ENCODE assay signal across 24 cellular contexts in the genomic region with DNA sequence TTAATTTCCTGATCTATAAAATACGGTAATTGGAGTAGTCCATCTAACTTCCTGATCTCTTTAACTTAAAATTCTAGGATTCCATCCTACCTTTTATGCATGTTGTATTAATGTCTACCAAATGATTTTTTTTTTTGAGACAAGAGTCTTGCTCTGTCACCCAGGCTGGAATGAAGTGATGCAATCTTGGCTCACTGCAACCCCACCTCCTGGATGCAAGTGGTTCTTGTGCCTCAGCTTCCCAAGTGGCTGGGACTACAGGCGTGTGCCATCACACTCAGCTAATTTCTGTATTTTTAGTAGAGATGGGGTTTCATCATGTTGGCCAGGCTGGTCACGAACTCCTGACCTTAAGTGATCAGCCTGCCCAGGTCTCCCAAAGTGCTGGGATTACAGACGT. TPM values are rescaled to one million over a fixed set of nuclear protein-coding genes. Genes with fewer than 3 reads are reported as not detected.
DNase-seq lines count a peak whose midpoint lies in the region; ATAC-seq and TF ChIP-seq lines count a peak whose summit lies in the region.
"Had no signal": no experiment of that assay in that cellular context is flagged by ENCODE, and none has a peak within 500 bp of the region (broad histone marks: within the 10 kb centered on the region; RNA-seq: fewer than 3 reads in every experiment).

No MANE protein-coding gene starts in this region.

- H3K9me3 Mint-ChIP-seq in MCF 10A (ENCODE audit: unreplicated experiment), result peaks cover 4% of the 10 kb centered on the region
- peaks cover 0 to 2% of the 10 kb centered on the region in 2 donors for H3K9me3 Mint-ChIP-seq in stimulated activated naive B cell treated with anti-CD40 and anti-IgM and Interleukin-4, amounts not matched to agents 10 μg/mL and 1 μg/mL and 100 μg/mL, for 72 hours

- H3K4me1 ChIP-seq in breast epithelium, result no peaks in the 10 kb centered on the region
- H3K4me1 ChIP-seq in PC-3 (ENCODE audit: insufficient read depth, low read length), result no peaks in the 10 kb centered on the region
- H3K4me1 ChIP-seq: BLaER1 treated with 17β-estradiol and CSF1 and Interleukin-3, amounts not matched to agents 10 nM and 100 nM; heart left ventricle had no signal

- H2AFZ ChIP-seq in PC-3 (ENCODE audit: low read length), result no peak overlapping the region

- no peak for ATAC-seq in stimulated activated naive B cell treated with anti-CD40 and anti-IgM and Interleukin-4, amounts not matched to agents 10 μg/mL and 1 μg/mL and 100 μg/mL, for 72 hours (replicated peaks)
- no peak for ATAC-seq in PC-3
- ATAC-seq: heart left ventricle had no signal

- H3K36me3 Mint-ChIP-seq in MCF 10A (ENCODE audit: insufficient read depth, unreplicated experiment), result peaks cover 78% of the 10 kb centered on the region
- peaks cover 18 to 42% of the 10 kb centered on the region in 2 donors for H3K36me3 Mint-ChIP-seq in stimulated activated naive B cell treated with anti-CD40 and anti-IgM and Interleukin-4, amounts not matched to agents 10 μg/mL and 1 μg/mL and 100 μg/mL, for 72 hours

- H3K4me3 Mint-ChIP-seq in MCF 10A (ENCODE audit: unreplicated experiment), result no peak overlapping the region
- no peak overlapping the region for H3K4me3 Mint-ChIP-seq in stimulated activated naive B cell treated with anti-CD40 and anti-IgM and Interleukin-4, amounts not matched to agents 10 μg/mL and 1 μg/mL and 100 μg/mL, for 72 hours
- H3K4me3 Mint-ChIP-seq: activated CD4-positive, alpha-beta T cell treated with anti-CD3 and anti-CD28 coated beads, Interleukin-2, amount 10 ng/mL, durations not matched to agents 7 days and 5 days had no signal

- TF ChIP-seq POLR2A in breast epithelium (IDR thresholded peaks at IDR 0.05), result no peak

- H3K9ac ChIP-seq in PC-3 (ENCODE audit: low read length), result no peak overlapping the region
- H3K9ac ChIP-seq: BLaER1 treated with 17β-estradiol and CSF1 and Interleukin-3, amounts not matched to agents 10 nM and 100 nM; SK-N-SH had no signal

- no peak for DNase-seq in MCF 10A (ENCODE audit: unreplicated experiment)
- DNase-seq in breast epithelium (ENCODE audit: low spot score in 2 of 2), result no peak
- DNase-seq in choroid plexus epithelial cell (ENCODE audit: low read depth), result peak; percentile 10
- no peak for DNase-seq in stimulated activated naive B cell treated with anti-CD40 and anti-IgM and Interleukin-4, amounts not matched to agents 10 μg/mL and 1 μg/mL and 100 μg/mL, for 72 hours
- no peak for DNase-seq in stimulated activated naive CD4-positive, alpha-beta T cell (lab: John Stamatoyannopoulos, UW)
- DNase-seq in central memory CD4-positive, alpha-beta T cell, result no peak
- no peak for DNase-seq in PC-3
- DNase-seq: ACHN; activated CD4-positive, alpha-beta T cell treated with anti-CD3 and anti-CD28 coated beads, Interleukin-2, amount 10 ng/mL, durations not matched to agents 7 days and 5 days; activated CD8-positive, alpha-beta memory T cell treated with anti-CD3 and anti-CD28 coated beads, Interleukin-2, amount 50 U/mL, for 48 hours; activated gamma-delta T cell treated with Interleukin-2 at 50 U/mL for 16 hours; anterior cingulate cortex; caudate nucleus; dorsolateral prefrontal cortex; heart left ventricle; KBM-7; MM.1S; NCI-H1417 treated with DMSO at 0.1 percent for 48 hours; NCI-H2081 treated with DMSO at 0.1 percent for 48 hours; NCI-H82; SK-N-SH had no signal

- H3K27ac Mint-ChIP-seq in MCF 10A (ENCODE audit: low read depth, unreplicated experiment), result peak overlapping the region; percentile 67
- peak overlapping the region; percentile 72 for H3K27ac Mint-ChIP-seq in stimulated activated naive B cell treated with anti-CD40 and anti-IgM and Interleukin-4, amounts not matched to agents 10 μg/mL and 1 μg/mL and 100 μg/mL, for 72 hours
- H3K27ac Mint-ChIP-seq: activated CD4-positive, alpha-beta T cell treated with anti-CD3 and anti-CD28 coated beads, Interleukin-2, amount 10 ng/mL, durations not matched to agents 7 days and 5 days had no signal

- H3K27me3 Mint-ChIP-seq in MCF 10A (ENCODE audit: insufficient read depth, unreplicated experiment), result no peaks in the 10 kb centered on the region
- no peaks in the 10 kb centered on the region for H3K27me3 Mint-ChIP-seq in stimulated activated naive B cell treated with anti-CD40 and anti-IgM and Interleukin-4, amounts not matched to agents 10 μg/mL and 1 μg/mL and 100 μg/mL, for 72 hours
- H3K27me3 Mint-ChIP-seq: activated CD4-positive, alpha-beta T cell treated with anti-CD3 and anti-CD28 coated beads, Interleukin-2, amount 10 ng/mL, durations not matched to agents 7 days and 5 days had no signal

- H3K79me2 ChIP-seq in PC-3 (ENCODE audit: low read length), result no peaks in the 10 kb centered on the region

- peaks cover 6% of the 10 kb centered on the region for H3K4me1 Mint-ChIP-seq in MCF 10A (ENCODE audit: insufficient read depth, unreplicated experiment)
- no peaks in the 10 kb centered on the region for H3K4me1 Mint-ChIP-seq in stimulated activated naive B cell treated with anti-CD40 and anti-IgM and Interleukin-4, amounts not matched to agents 10 μg/mL and 1 μg/mL and 100 μg/mL, for 72 hours

- no peak overlapping the region for H3K27ac ChIP-seq in breast epithelium
- H3K27ac ChIP-seq in PC-3 (ENCODE audit: low read length), result no peak overlapping the region
- H3K27ac ChIP-seq: BLaER1 treated with 17β-estradiol and CSF1 and Interleukin-3, amounts not matched to agents 10 nM and 100 nM; dorsolateral prefrontal cortex; heart left ventricle; VCaP had no signal

- H3K4me2 ChIP-seq in PC-3 (ENCODE audit: low read length), result no peak overlapping the region
- H3K4me2 ChIP-seq: BLaER1 treated with 17β-estradiol and CSF1 and Interleukin-3, amounts not matched to agents 10 nM and 100 nM; SK-N-SH had no signal

- H3K36me3 ChIP-seq in breast epithelium, result peaks cover 10% of the 10 kb centered on the region
- H3K36me3 ChIP-seq in PC-3 (ENCODE audit: low read depth, low read length), result peaks cover 48% of the 10 kb centered on the region

- POLR2A ChIA-PET in MCF 10A (lab: Yijun Ruan, JAX), result interaction anchor here (0.6 to 2.8 kb wide), 4 partner anchors 11 to 18 kb away, joined by 3 to 9 read pairs (median 4); no protein-coding TSS in a partner anchor
- POLR2A ChIA-PET in PC-3 (lab: Charles Lee; ENCODE audit: unreplicated experiment), result no interaction called here

- H3K9me3 ChIP-seq in breast epithelium (no peaks in the 10 kb centered on the region), PC-3 (ENCODE audit: low read length) (no peaks in the 10 kb centered on the region)
- H3K9me3 ChIP-seq: heart left ventricle, SK-N-SH had no signal

- BruUV-seq in MCF 10A (replicated peaks; lab: Mats Ljungman, UMichigan) (no TSS peak), PC-3 (replicated peaks; lab: Mats Ljungman, UMichigan) (no TSS peak)

- TF ChIP-seq RAD21 in Ishikawa (IDR thresholded peaks at IDR 0.05; ENCODE audit: low read depth), result no peak

- CTCF ChIA-PET in MCF 10A (lab: Yijun Ruan, JAX), result interaction anchor here (0.6 kb wide), 1 partner anchor 145 kb away, joined by 3 read pairs; no protein-coding TSS in a partner anchor
- CTCF ChIA-PET in PC-3 (lab: Charles Lee), result no interaction called here

- intact Hi-C loops in MCF 10A (cut with micrococcal nuclease), result no loop called here
- intact Hi-C loops in breast epithelium (cut with DNase I; ENCODE audit: low total_unique reads), result no loop called here
- intact Hi-C loops in PC-3 (cut with micrococcal nuclease), result no loop called here

- H4K20me1 ChIP-seq in PC-3 (ENCODE audit: low read length), result no peaks in the 10 kb centered on the region
- H4K20me1 ChIP-seq: BLaER1 treated with 17β-estradiol and CSF1 and Interleukin-3, amounts not matched to agents 10 nM and 100 nM had no signal

- no peak for TF ChIP-seq EP300 in Ishikawa (IDR thresholded peaks at IDR 0.05; ENCODE audit: borderline replicate concordance)

- H3K9me2 ChIP-seq in PC-3 (replicated peaks; ENCODE audit: low read length), result no peaks in the 10 kb centered on the region
- H3K9me2 ChIP-seq: SK-N-SH had no signal

- TF ChIP-seq CTCF in MCF 10A (IDR thresholded peaks at IDR 0.05; ENCODE audit: unreplicated experiment) (no peak), breast epithelium (IDR thresholded peaks at IDR 0.05) (no peak), choroid plexus epithelial cell (conservative IDR thresholded peaks at IDR 0.05; ENCODE audit: low read depth, low read length) (no peak), PC-3 (conservative IDR thresholded peaks at IDR 0.05; ENCODE audit: low read depth, low read length) (no peak)

- H3K27me3 ChIP-seq in breast epithelium, result no peaks in the 10 kb centered on the region
- no peaks in the 10 kb centered on the region for H3K27me3 ChIP-seq in PC-3 (ENCODE audit: low read length)
- H3K27me3 ChIP-seq: BLaER1 treated with 17β-estradiol and CSF1 and Interleukin-3, amounts not matched to agents 10 nM and 100 nM; dorsolateral prefrontal cortex; heart left ventricle had no signal

- H3K4me3 ChIP-seq in breast epithelium, result no peak overlapping the region
- H3K4me3 ChIP-seq in choroid plexus epithelial cell (ENCODE audit: low read depth, low read length), result no peak overlapping the region
- H3K4me3 ChIP-seq in PC-3 (ENCODE audit: low read length), result no peak overlapping the region
- H3K4me3 ChIP-seq: BLaER1 treated with 17β-estradiol and CSF1 and Interleukin-3, amounts not matched to agents 10 nM and 100 nM; dorsolateral prefrontal cortex; heart left ventricle had no signal

- H3F3A ChIP-seq in PC-3 (ENCODE audit: low read length, unreplicated experiment), result no peaks in the 10 kb centered on the region

TF ChIP-seq in Ishikawa, 13 proteins besides CTCF, POLR2A, EP300 and RAD21:
- TF ChIP-seq, protein P1, sequence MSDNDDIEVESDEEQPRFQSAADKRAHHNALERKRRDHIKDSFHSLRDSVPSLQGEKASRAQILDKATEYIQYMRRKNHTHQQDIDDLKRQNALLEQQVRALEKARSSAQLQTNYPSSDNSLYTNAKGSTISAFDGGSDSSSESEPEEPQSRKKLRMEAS (IDR thresholded peaks at IDR 0.05), result no peak
- TF ChIP-seq NFIC (IDR thresholded peaks at IDR 0.05) (no peak), EGR1 (IDR thresholded peaks at IDR 0.05) (no peak), CEBPB (IDR thresholded peaks at IDR 0.05) (peak; percentile 5; the same call in 1 of the 2 replicates)

RNA-seq across cellular contexts. Expression of a gene that starts 47.8 kb away (rescaled TPM):
- total RNA-seq in MCF 10A (2022) (38.5 and 56.9 TPM in 2 replicates), breast epithelium (10 to 100 TPM; 16.3 to 29.9 (median 27.2) TPM), PC-3 (2014; rRNA removed) (12.7 and 16.9 TPM in 2 replicates)

RNA-seq across cellular contexts. Expression of a gene that starts 50.1 kb away (rescaled TPM):
- total RNA-seq in MCF 10A (2022), result 97.2 and 97.4 TPM in 2 replicates
- 10 to 100 TPM; 56.4 to 91.3 (median 71.4) TPM for total RNA-seq in breast epithelium
- total RNA-seq in PC-3 (2014; rRNA removed), result 38.4 and 50.7 TPM in 2 replicates
